ENCODE assay signal across 10 cellular contexts in the genomic region with DNA sequence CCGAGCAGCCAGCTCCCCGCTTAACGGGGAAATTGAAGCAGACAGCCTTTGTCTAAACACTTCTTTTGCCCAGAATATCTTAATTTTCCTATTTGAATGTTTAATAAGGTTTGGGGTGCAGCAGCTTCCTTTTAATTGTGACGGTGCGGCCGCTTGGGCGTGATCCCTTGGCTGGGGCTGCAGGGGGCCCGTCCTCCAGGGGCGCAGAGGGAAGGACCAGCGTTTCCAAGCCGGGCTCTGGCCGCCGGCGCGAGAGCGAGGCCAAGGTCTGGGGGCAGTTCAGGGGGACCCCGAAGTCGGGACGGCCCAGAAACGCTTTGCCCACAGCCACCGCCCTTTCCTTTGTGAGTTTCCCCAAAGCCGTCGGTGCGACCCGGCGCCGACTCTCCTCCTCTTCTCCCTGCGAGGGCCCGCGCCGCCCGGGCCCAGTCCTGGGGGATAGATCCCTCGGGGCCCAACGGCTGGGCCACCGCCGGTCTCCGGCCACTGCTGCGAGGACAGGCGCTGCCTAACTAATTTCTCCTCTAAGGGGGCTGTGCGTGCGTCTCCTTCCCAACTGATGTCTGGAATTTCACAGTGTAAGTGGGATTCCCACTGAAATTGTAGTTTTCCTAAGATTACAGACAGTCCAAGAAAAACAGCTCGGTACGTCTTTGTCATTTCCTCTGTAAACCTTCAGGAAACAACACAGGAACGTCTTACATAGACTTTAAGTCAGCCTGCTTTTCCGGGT.
A peak's percentile ranks its signal among the peaks of the same experiment; 100 is the strongest.
DNase-seq lines count a peak whose midpoint lies in the region; ATAC-seq and TF ChIP-seq lines count a peak whose summit lies in the region.
"Had no signal": no experiment of that assay in that cellular context is flagged by ENCODE, and none has a peak within 500 bp of the region (broad histone marks: within the 10 kb centered on the region; RNA-seq: fewer than 3 reads in every experiment).

No MANE protein-coding gene starts in this region.

- no peak overlapping the region for H2BK15ac ChIP-seq in mesenchymal stem cell (ENCODE audit: low read depth, poor library complexity, severe bottlenecking)

- H2AK5ac ChIP-seq in mesenchymal stem cell (ENCODE audit: low read length, severe bottlenecking), result no peak overlapping the region

- H3K27ac ChIP-seq in coronary artery (no peak overlapping the region), mesenchymal stem cell (ENCODE audit: low read length, poor library complexity, severe bottlenecking) (no peak overlapping the region)
- H3K27ac ChIP-seq: epithelial cell of prostate had no signal

- H3K4me3 ChIP-seq in coronary artery, result peak overlapping the region; percentile 35
- no peak overlapping the region for H3K4me3 ChIP-seq in mesenchymal stem cell (ENCODE audit: insufficient read depth in 1 of 2, low read depth in 1 of 2, low read length in 2 of 2)

- no peak overlapping the region for H2BK12ac ChIP-seq in mesenchymal stem cell (ENCODE audit: low read length in 2 of 2)

- H3K9ac ChIP-seq in mesenchymal stem cell (ENCODE audit: low read length), result no peak overlapping the region

- DNase-seq in stimulated activated CD4-positive, alpha-beta T cell treated with anti-CD3 and anti-CD28 coated beads, Interleukin-15, amount 100 ng/mL, for 24 hours, result peak; percentile 15
- no peak for DNase-seq in stimulated activated CD4-positive, alpha-beta T cell treated with anti-CD3 and anti-CD28 coated beads, Interleukin-1b, Interleukin-23, amount 100 ng/mL, for 48 hours
- DNase-seq in coronary artery (ENCODE audit: low spot score) (no peak), mesenchymal stem cell (peak; percentile 8), C1 segment of cervical spinal cord (lab: John Stamatoyannopoulos, UW) (no peak), NCI-H82 (lab: John Stamatoyannopoulos, UW) (no peak)
- DNase-seq: PC-3 had no signal

- no peak overlapping the region for H4K8ac ChIP-seq in mesenchymal stem cell (ENCODE audit: low read length)

- no peak overlapping the region for H4K91ac ChIP-seq in mesenchymal stem cell (ENCODE audit: low read length)

- no peak overlapping the region for H3K18ac ChIP-seq in mesenchymal stem cell (ENCODE audit: low read depth in 1 of 2, low read length in 2 of 2)

- no peak overlapping the region for H2AFZ ChIP-seq in mesenchymal stem cell (ENCODE audit: low read depth, low read length)

- no peak for TF ChIP-seq CTCF in coronary artery (IDR thresholded peaks at IDR 0.05)

- ATAC-seq in GM19351 (IDR thresholded peaks at IDR 0.05; ENCODE audit: unreplicated experiment) (no peak), GM18870 (IDR thresholded peaks at IDR 0.05; ENCODE audit: unreplicated experiment) (no peak)
- ATAC-seq: PC-3 had no signal

- peak overlapping the region; percentile 44 for H3K4me2 ChIP-seq in mesenchymal stem cell (ENCODE audit: low read length, poor library complexity, severe bottlenecking)

- H3K36me3 ChIP-seq in mesenchymal stem cell (ENCODE audit: control insufficient read depth in 1 of 2, insufficient read depth in 2 of 2, low read depth in 1 of 2, low read length in 2 of 2), result no peaks in the 10 kb centered on the region

- H2BK5ac ChIP-seq in mesenchymal stem cell (ENCODE audit: low read depth, low read length, poor library complexity, severe bottlenecking), result no peak overlapping the region

- no peaks in the 10 kb centered on the region for H3K79me1 ChIP-seq in mesenchymal stem cell (replicated peaks; ENCODE audit: low read length, poor library complexity, severe bottlenecking)

- H3K27me3 ChIP-seq in mesenchymal stem cell (ENCODE audit: control insufficient read depth in 1 of 2, insufficient read depth in 1 of 2, low read length in 2 of 2), result peaks cover 91 to 95% of the 10 kb centered on the region in 2 experiments

- peaks cover 11% of the 10 kb centered on the region for H3K4me1 ChIP-seq in mesenchymal stem cell (ENCODE audit: control insufficient read depth, insufficient read depth, low read depth, low read length)

- no peak overlapping the region for H2BK120ac ChIP-seq in mesenchymal stem cell (ENCODE audit: low read depth, low read length)

- H3K4ac ChIP-seq in mesenchymal stem cell (ENCODE audit: low read depth in 1 of 2, low read length in 2 of 2), result no peak overlapping the region

- 2% methylated on average over 40 of the region's 45 CpGs for WGBS in mesenchymal stem cell

- H3K14ac ChIP-seq in mesenchymal stem cell (ENCODE audit: low read length in 2 of 2), result no peak overlapping the region

- peaks cover 5% of the 10 kb centered on the region for H3K9me3 ChIP-seq in mesenchymal stem cell (ENCODE audit: control insufficient read depth, low read length)

- no peak overlapping the region for H3K23ac ChIP-seq in mesenchymal stem cell (ENCODE audit: low read length in 2 of 2)

Comparison
In these comparisons a context has a peak if more than half of its experiments do, and no peak if none do; other contexts are left out.
1. DNase-seq: peak in stimulated activated CD4-positive, alpha-beta T cell treated with anti-CD3 and anti-CD28 coated beads, Interleukin-15, amount 100 ng/mL, for 24 hours (single experiment) and mesenchymal stem cell (single experiment); none in stimulated activated CD4-positive, alpha-beta T cell treated with anti-CD3 and anti-CD28 coated beads, Interleukin-1b, Interleukin-23, amount 100 ng/mL, for 48 hours (single experiment), coronary artery (single experiment), C1 segment of cervical spinal cord (0 of 14) and NCI-H82 (single experiment).